11 cellular contexts compared by ENCODE assay signal in genomic region chr11:35330924-35331323, GRCh38.
DNase-seq lines count a peak whose midpoint lies in the region; ATAC-seq, FAIRE-seq and TF ChIP-seq lines count a peak whose summit lies in the region.
"Had no signal": no experiment of that assay in that cellular context is flagged by ENCODE, and none has a peak within 500 bp of the region (broad histone marks: within the 10 kb centered on the region; RNA-seq: fewer than 3 reads in every experiment).

No MANE protein-coding gene starts in this region.

- no peak overlapping the region for H3K9ac ChIP-seq in HepG2 (ENCODE audit: insufficient read depth, low read depth, low read length)

- H3K4me3 ChIP-seq in right lobe of liver (no peak overlapping the region), HepG2 (replicated peaks in 1 of 3; ENCODE audit: insufficient read depth in 1 of 3, low read depth in 2 of 3, low read length in 3 of 3) (no peak overlapping the region), thyroid gland (replicated peaks in 1 of 3) (no peak overlapping the region)
- H3K4me3 ChIP-seq: breast epithelium, SJSA1, testis had no signal

- no peaks in the 10 kb centered on the region for H4K20me1 ChIP-seq in HepG2 (ENCODE audit: insufficient read depth, low read length)

- peak; percentile 43 to 65 (median 51) for ATAC-seq in right lobe of liver
- ATAC-seq in HepG2, result no peak
- ATAC-seq in HG03378 (IDR thresholded peaks at IDR 0.05; ENCODE audit: unreplicated experiment), result peak; percentile 53
- no peak for ATAC-seq in GM18868 (IDR thresholded peaks at IDR 0.05; ENCODE audit: unreplicated experiment)

- TF ChIP-seq EP300 in HepG2 (IDR thresholded peaks at IDR 0.05; ENCODE audit: low read depth in 2 of 2, low read length in 2 of 2) (no peak), HepG2 (CRISPR knock-in tag; IDR thresholded peaks at IDR 0.05; ENCODE audit: borderline replicate concordance) (no peak)

- POLR2A ChIA-PET in HepG2 (lab: Yijun Ruan, JAX), result no interaction called here

- TF ChIP-seq POLR2A in right lobe of liver (IDR thresholded peaks at IDR 0.05) (no peak), HepG2 (IDR thresholded peaks at IDR 0.05; ENCODE audit: insufficient read depth in 1 of 2, low read depth in 2 of 2, low read length in 2 of 2) (no peak), thyroid gland (IDR thresholded peaks at IDR 0.05) (no peak)

- no peaks in the 10 kb centered on the region for H3K27me3 ChIP-seq in right lobe of liver
- H3K27me3 ChIP-seq in HepG2 (ENCODE audit: control insufficient read depth in 1 of 2, insufficient read depth in 2 of 2, low read length in 2 of 2), result no peaks in the 10 kb centered on the region
- no peaks in the 10 kb centered on the region for H3K27me3 ChIP-seq in thyroid gland
- H3K27me3 ChIP-seq: breast epithelium, SJSA1, testis had no signal

- in situ Hi-C loops in HepG2 (cut with HindIII; ENCODE audit: extremely low pct_ligation_motif_present, low pct_unique_long_range_greater_than_20kb), result no loop called here

- no peak overlapping the region for H3K27ac ChIP-seq in right lobe of liver
- no peak overlapping the region for H3K27ac ChIP-seq in HepG2 (ENCODE audit: extremely low read length, insufficient read depth, low read length)
- H3K27ac ChIP-seq in thyroid gland, result no peak overlapping the region
- H3K27ac ChIP-seq: breast epithelium, SJSA1, testis had no signal

- TF ChIP-seq CTCF in right lobe of liver (IDR thresholded peaks at IDR 0.05) (no peak), HepG2 (CRISPR knock-in tag; IDR thresholded peaks at IDR 0.05) (no peak), thyroid gland (IDR thresholded peaks at IDR 0.05) (no peak)

- 58% methylated on average over 2 of the region's 2 CpGs for WGBS in right lobe of liver (ENCODE audit: insufficient coverage, low coverage, low lambda C conversion rate, missing lambda C conversion rate)
- WGBS in HepG2 (ENCODE audit: low lambda C conversion rate), result 94% methylated on average over 2 of the region's 2 CpGs
- 64 to 81% methylated on average over 2 of the region's 2 CpGs for WGBS in thyroid gland, 2 donors

- H3K36me3 ChIP-seq in right lobe of liver (no peaks in the 10 kb centered on the region), HepG2 (replicated peaks in 1 of 2; ENCODE audit: control insufficient read depth in 1 of 2, insufficient read depth in 2 of 2, low read length in 2 of 2) (no peaks in the 10 kb centered on the region), thyroid gland (no peaks in the 10 kb centered on the region)
- H3K36me3 ChIP-seq: breast epithelium, SJSA1 had no signal

- intact Hi-C loops in right lobe of liver (cut with DNase I), result no loop called here
- intact Hi-C loops in HepG2 (cut with micrococcal nuclease; ENCODE audit: unreplicated experiment), result no loop called here
- intact Hi-C loops in thyroid gland (cut with DNase I), result no loop called here

- CTCF ChIA-PET in HepG2 (lab: Yijun Ruan, JAX; ENCODE audit: low intra/inter-chr PET ratio, low total read pairs), result no interaction called here

- H3K79me2 ChIP-seq in HepG2 (ENCODE audit: insufficient read depth, low read length), result peaks cover 5% of the 10 kb centered on the region

- H3K4me1 ChIP-seq in right lobe of liver, result peaks cover 0 to 3% (median 0%) of the 10 kb centered on the region in 4 donors
- no peaks in the 10 kb centered on the region for H3K4me1 ChIP-seq in HepG2 (ENCODE audit: insufficient read depth, low read length)
- H3K4me1 ChIP-seq in thyroid gland, result no peaks in the 10 kb centered on the region
- H3K4me1 ChIP-seq: breast epithelium, SJSA1, testis had no signal

- no peak overlapping the region for H3K4me2 ChIP-seq in HepG2 (ENCODE audit: low read depth, low read length)

- H3K9me3 ChIP-seq in right lobe of liver (no peaks in the 10 kb centered on the region), HepG2 (ENCODE audit: low read length) (no peaks in the 10 kb centered on the region), thyroid gland (no peaks in the 10 kb centered on the region)
- H3K9me3 ChIP-seq: breast epithelium, SJSA1, testis had no signal

- FAIRE-seq in HepG2 (lab: Jason Lieb, UNC), result no peak

- DNase-seq in right lobe of liver, result no peak
- no peak for DNase-seq in HepG2 (ENCODE audit: low spot score)
- peak; percentile 35 for DNase-seq in activated gamma-delta T cell treated with anti-CD3 and anti-CD28 coated beads, Interleukin-2, amount 50 U/mL, for 16 hours (ENCODE audit: low read depth)
- DNase-seq in stimulated activated naive CD4-positive, alpha-beta T cell treated with Interleukin-2 at 50 U/mL for 16 hours (lab: John Stamatoyannopoulos, UW), result peak; percentile 24
- DNase-seq in thyroid gland, result no peak
- no peak for DNase-seq in NCI-H1436 treated with DMSO at 0.1 percent for 48 hours (lab: John Stamatoyannopoulos, UW)
- DNase-seq: testis had no signal

- no peak overlapping the region for H2AFZ ChIP-seq in HepG2 (ENCODE audit: low read length)

- BruUV-seq in HepG2 (replicated peaks; lab: Mats Ljungman, UMichigan), result no TSS peak

- no peak for TF ChIP-seq RAD21 in HepG2 (CRISPR knock-in tag; IDR thresholded peaks at IDR 0.05)

TF ChIP-seq in HepG2, 621 proteins besides CTCF, POLR2A, EP300 and RAD21:
- TF ChIP-seq JARID2 (CRISPR knock-in tag; IDR thresholded peaks at IDR 0.05; ENCODE audit: insufficient replicate concordance), result no peak
- TF ChIP-seq ZFY (CRISPR knock-in tag; IDR thresholded peaks at IDR 0.05), result no peak
- TF ChIP-seq ZNF501 (CRISPR knock-in tag; IDR thresholded peaks at IDR 0.05), result no peak

Comparison
In these comparisons a context has a peak if more than half of its experiments do, and no peak if none do; other contexts are left out.
1. ATAC-seq: peak in right lobe of liver (4 of 4) and HG03378 (single experiment); none in HepG2 (single experiment) and GM18868 (single experiment).
2. DNase-seq: peak in activated gamma-delta T cell treated with anti-CD3 and anti-CD28 coated beads, Interleukin-2, amount 50 U/mL, for 16 hours (single experiment) and stimulated activated naive CD4-positive, alpha-beta T cell treated with Interleukin-2 at 50 U/mL for 16 hours (single experiment); none in right lobe of liver (0 of 3), HepG2 (single experiment), thyroid gland (0 of 2) and NCI-H1436 treated with DMSO at 0.1 percent for 48 hours (single experiment).